Comparison of ENCODE assay signal across 9 cellular contexts in genomic region chr17:2755941-2756724, GRCh38. TPM values are rescaled to one million over a fixed set of nuclear protein-coding genes. Genes with fewer than 3 reads are reported as not detected.
DNase-seq lines count a peak whose midpoint lies in the region; ATAC-seq lines count a peak whose summit lies in the region.
"Had no signal": no experiment of that assay in that cellular context is flagged by ENCODE, and none has a peak within 500 bp of the region (broad histone marks: within the 10 kb centered on the region; RNA-seq: fewer than 3 reads in every experiment).

No MANE protein-coding gene starts in this region.

- H3K36me3 ChIP-seq in iPS DF 6.9 (ENCODE audit: control insufficient read depth, insufficient read depth, low read length), result no peaks in the 10 kb centered on the region
- H3K36me3 ChIP-seq in skeletal muscle satellite cell (ENCODE audit: insufficient read depth, low read length), result no peaks in the 10 kb centered on the region

- DNase-seq in NCI-H1436 (lab: John Stamatoyannopoulos, UW), result peak; percentile 34
- DNase-seq in NCI-H1436 treated with DMSO at 0.1 percent for 48 hours (lab: John Stamatoyannopoulos, UW), result no peak
- DNase-seq in activated CD4-positive, alpha-beta memory T cell treated with anti-CD3 and anti-CD28 coated beads for 36 hours, result no peak
- DNase-seq in iPS DF 6.9 (ENCODE audit: low read depth, low spot score), result no peak
- no peak for DNase-seq in T-helper 2 cell
- DNase-seq in stimulated activated CD4-positive, alpha-beta T cell treated with anti-CD3 and anti-CD28 coated beads, Interleukin-4, amount 100 ng/mL, for 4 hours, result no peak

- H3K9me3 ChIP-seq in iPS DF 6.9 (ENCODE audit: control insufficient read depth, insufficient read depth, low read length), result no peaks in the 10 kb centered on the region
- H3K9me3 ChIP-seq in skeletal muscle satellite cell (replicated peaks; ENCODE audit: low read length), result no peaks in the 10 kb centered on the region

- no peaks in the 10 kb centered on the region for H3K9me3 Mint-ChIP-seq in activated CD4-positive, alpha-beta memory T cell treated with anti-CD3 and anti-CD28 coated beads for 36 hours

- H3K4me1 Mint-ChIP-seq in activated CD4-positive, alpha-beta memory T cell treated with anti-CD3 and anti-CD28 coated beads for 36 hours (ENCODE audit: low read depth), result peaks cover 3% of the 10 kb centered on the region

- POLR2A ChIA-PET in activated CD4-positive, alpha-beta memory T cell treated with anti-CD3 and anti-CD28 coated beads for 36 hours (lab: Charles Lee), result no interaction called here

- H3K4me3 ChIP-seq in iPS DF 6.9 (ENCODE audit: low read length), result peak overlapping the region; percentile 53; the same call in 1 of the 2 replicates
- no peak overlapping the region for H3K4me3 ChIP-seq in skeletal muscle satellite cell (ENCODE audit: low read length)

- H3K27ac ChIP-seq in iPS DF 6.9 (ENCODE audit: low read length), result no peak overlapping the region

- ATAC-seq in GM19455 (IDR thresholded peaks at IDR 0.05; ENCODE audit: unreplicated experiment), result no peak

- intact Hi-C loops in activated CD4-positive, alpha-beta memory T cell treated with anti-CD3 and anti-CD28 coated beads for 36 hours (cut with micrococcal nuclease), result no loop called here

- CTCF ChIA-PET in activated CD4-positive, alpha-beta memory T cell treated with anti-CD3 and anti-CD28 coated beads for 36 hours (lab: Charles Lee), result interaction anchor here (1.4 kb wide), 1 partner anchor 30 kb away, joined by 6 read pairs; no protein-coding TSS in a partner anchor

- no peak overlapping the region for H3K27ac Mint-ChIP-seq in activated CD4-positive, alpha-beta memory T cell treated with anti-CD3 and anti-CD28 coated beads for 36 hours

- peak overlapping the region; percentile 35 for H3K4me3 Mint-ChIP-seq in activated CD4-positive, alpha-beta memory T cell treated with anti-CD3 and anti-CD28 coated beads for 36 hours

- H3K27me3 ChIP-seq in iPS DF 6.9 (ENCODE audit: control insufficient read depth, insufficient read depth, low read length) (no peaks in the 10 kb centered on the region), skeletal muscle satellite cell (ENCODE audit: control insufficient read depth, insufficient read depth, low read length) (peaks cover 32% of the 10 kb centered on the region)

- H3K4me1 ChIP-seq in iPS DF 6.9 (ENCODE audit: control insufficient read depth, insufficient read depth, low read length) (peaks cover 5% of the 10 kb centered on the region; the same call in 1 of the 2 replicates), skeletal muscle satellite cell (ENCODE audit: control insufficient read depth, insufficient read depth, low read length) (peaks cover 4% of the 10 kb centered on the region)

- peak overlapping the region; percentile 24 for H3K4me2 ChIP-seq in skeletal muscle satellite cell (ENCODE audit: low read length)

- H3K9ac ChIP-seq in skeletal muscle satellite cell (ENCODE audit: low read depth, low read length), result no peak overlapping the region

- WGBS in iPS DF 6.9 (ENCODE audit: insufficient coverage, insufficient read length), result no CpG with 5 or more reads among the region's 42 CpGs

- peaks cover 40% of the 10 kb centered on the region for H3K27me3 Mint-ChIP-seq in activated CD4-positive, alpha-beta memory T cell treated with anti-CD3 and anti-CD28 coated beads for 36 hours

- no peaks in the 10 kb centered on the region for H3K36me3 Mint-ChIP-seq in activated CD4-positive, alpha-beta memory T cell treated with anti-CD3 and anti-CD28 coated beads for 36 hours

RNA-seq across cellular contexts. Expression of gene CCDC92B, which starts 6.7 kb away (rescaled TPM):
- under 1 TPM in 1 of 2 experiments, not detected in 1; 0.10 TPM for total RNA-seq in activated CD4-positive, alpha-beta memory T cell treated with anti-CD3 and anti-CD28 coated beads for 36 hours
- not detected in 2 replicates for total RNA-seq in skeletal muscle satellite cell (2012; rRNA removed)
- total RNA-seq: kidney epithelial cell had no signal

RNA-seq across cellular contexts. Expression of gene RAP1GAP2, which starts 40.1 kb away (rescaled TPM):
- total RNA-seq in activated CD4-positive, alpha-beta memory T cell treated with anti-CD3 and anti-CD28 coated beads for 36 hours, result 1 to 10 TPM; 1.9 to 2.3 TPM
- 1.7 and 2.0 TPM in 2 replicates for total RNA-seq in skeletal muscle satellite cell (2012; rRNA removed)

RNA-seq across cellular contexts. Expression of gene CLUH, which starts 44.6 kb away (rescaled TPM):
- 10 to 100 TPM; 78.4 to 80.4 TPM for total RNA-seq in activated CD4-positive, alpha-beta memory T cell treated with anti-CD3 and anti-CD28 coated beads for 36 hours
- 67.4 and 100 TPM in 2 replicates for total RNA-seq in skeletal muscle satellite cell (2012; rRNA removed)
